16 cellular contexts compared by ENCODE assay signal in the genomic region with DNA sequence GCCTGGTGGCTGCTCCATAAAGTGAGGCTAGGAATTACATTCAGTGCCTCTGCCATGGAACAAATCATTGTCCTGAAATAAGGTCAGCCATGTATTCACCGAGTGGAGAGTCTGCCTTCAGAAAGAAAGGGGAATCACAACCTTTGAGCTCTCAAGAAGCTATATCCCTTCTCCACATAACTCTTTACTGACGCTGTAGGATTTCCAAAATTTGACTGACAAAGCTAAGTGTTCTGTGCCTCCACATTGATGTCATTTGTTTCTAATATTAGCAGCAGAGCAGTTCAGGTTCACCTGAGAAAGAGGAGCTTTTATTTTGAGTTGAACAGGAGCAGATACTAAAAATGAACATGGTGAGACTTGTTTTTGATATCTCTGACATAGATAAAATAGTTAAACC.
"Had no signal": no experiment of that assay in that cellular context is flagged by ENCODE, and none has a peak within 500 bp of the region (broad histone marks: within the 10 kb centered on the region; RNA-seq: fewer than 3 reads in every experiment).

No MANE protein-coding gene starts in this region.

- H3K9me3 Mint-ChIP-seq: activated CD4-positive, alpha-beta T cell treated with anti-CD3 and anti-CD28 coated beads, Interleukin-2, amount 10 ng/mL, durations not matched to agents 24 days and 14 days; dendritic cell treated with granulocyte-macrophage colony-stimulating factor and Interleukin-4, amounts not matched to agents 40 ng/mL and 50 ng/mL, for 4 days; effector memory CD8-positive, alpha-beta T cell; naive thymus-derived CD8-positive, alpha-beta T cell; stimulated activated effector memory CD8-positive, alpha-beta T cell treated with anti-CD3 and anti-CD28 coated beads, Interleukin-12 subunit alpha, Interleukin-12 subunit beta, amount 100 ng/mL, for 72 hours had no signal

- H3K36me3 Mint-ChIP-seq: stimulated activated effector memory CD8-positive, alpha-beta T cell treated with anti-CD3 and anti-CD28 coated beads, Interleukin-12 subunit alpha, Interleukin-12 subunit beta, amount 100 ng/mL, for 72 hours; WTC11 had no signal

- H3K4me3 ChIP-seq: adrenal gland, skin epidermis, tibial nerve, vagina had no signal

- H3K27ac ChIP-seq: adrenal gland, epithelial cell of prostate, skin epidermis, tibial nerve, vagina had no signal

- DNase-seq: activated CD4-positive, alpha-beta T cell treated with anti-CD3 and anti-CD28 coated beads, Interleukin-2, amount 10 ng/mL, durations not matched to agents 24 days and 14 days; activated CD8-positive, alpha-beta memory T cell treated with anti-CD3 and anti-CD28 coated beads for 24 hours; activated naive CD4-positive, alpha-beta T cell treated with anti-CD3 and anti-CD28 coated beads, Interleukin-2, amount 50 U/mL, for 16 hours; activated T-cell treated with anti-CD3 and anti-CD28 coated beads for 4 hours; adrenal gland; effector memory CD8-positive, alpha-beta T cell; left cardiac atrium; naive thymus-derived CD8-positive, alpha-beta T cell; T-helper 17 cell had no signal

- H3K36me3 ChIP-seq: adrenal gland, tibial nerve, vagina had no signal

- ATAC-seq: effector memory CD8-positive, alpha-beta T cell; naive thymus-derived CD8-positive, alpha-beta T cell; stimulated activated effector memory CD8-positive, alpha-beta T cell treated with anti-CD3 and anti-CD28 coated beads, Interleukin-12 subunit alpha, Interleukin-12 subunit beta, amount 100 ng/mL, for 72 hours; T-helper 17 cell; WTC11 had no signal

- H3K4me1 Mint-ChIP-seq: activated CD4-positive, alpha-beta T cell treated with anti-CD3 and anti-CD28 coated beads, Interleukin-2, amount 10 ng/mL, durations not matched to agents 24 days and 14 days; stimulated activated effector memory CD8-positive, alpha-beta T cell treated with anti-CD3 and anti-CD28 coated beads, Interleukin-12 subunit alpha, Interleukin-12 subunit beta, amount 100 ng/mL, for 72 hours; T-helper 17 cell had no signal

- H3K4me1 ChIP-seq: adrenal gland, tibial nerve, vagina had no signal

- H3K27me3 ChIP-seq: adrenal gland, tibial nerve, vagina had no signal

- H3K4me3 Mint-ChIP-seq: activated CD4-positive, alpha-beta T cell treated with anti-CD3 and anti-CD28 coated beads, Interleukin-2, amount 10 ng/mL, durations not matched to agents 24 days and 14 days; dendritic cell treated with granulocyte-macrophage colony-stimulating factor and Interleukin-4, amounts not matched to agents 40 ng/mL and 50 ng/mL, for 4 days; effector memory CD8-positive, alpha-beta T cell; naive thymus-derived CD8-positive, alpha-beta T cell; stimulated activated effector memory CD8-positive, alpha-beta T cell treated with anti-CD3 and anti-CD28 coated beads, Interleukin-12 subunit alpha, Interleukin-12 subunit beta, amount 100 ng/mL, for 72 hours; T-helper 17 cell; WTC11 had no signal

- H3K27ac Mint-ChIP-seq: activated CD4-positive, alpha-beta T cell treated with anti-CD3 and anti-CD28 coated beads, Interleukin-2, amount 10 ng/mL, durations not matched to agents 24 days and 14 days; dendritic cell treated with granulocyte-macrophage colony-stimulating factor and Interleukin-4, amounts not matched to agents 40 ng/mL and 50 ng/mL, for 4 days; effector memory CD8-positive, alpha-beta T cell; naive thymus-derived CD8-positive, alpha-beta T cell; stimulated activated effector memory CD8-positive, alpha-beta T cell treated with anti-CD3 and anti-CD28 coated beads, Interleukin-12 subunit alpha, Interleukin-12 subunit beta, amount 100 ng/mL, for 72 hours; T-helper 17 cell; WTC11 had no signal

- H3K9me3 ChIP-seq: adrenal gland, tibial nerve, vagina had no signal
